ENCODE assay signal across 8 cellular contexts in the genomic region with DNA sequence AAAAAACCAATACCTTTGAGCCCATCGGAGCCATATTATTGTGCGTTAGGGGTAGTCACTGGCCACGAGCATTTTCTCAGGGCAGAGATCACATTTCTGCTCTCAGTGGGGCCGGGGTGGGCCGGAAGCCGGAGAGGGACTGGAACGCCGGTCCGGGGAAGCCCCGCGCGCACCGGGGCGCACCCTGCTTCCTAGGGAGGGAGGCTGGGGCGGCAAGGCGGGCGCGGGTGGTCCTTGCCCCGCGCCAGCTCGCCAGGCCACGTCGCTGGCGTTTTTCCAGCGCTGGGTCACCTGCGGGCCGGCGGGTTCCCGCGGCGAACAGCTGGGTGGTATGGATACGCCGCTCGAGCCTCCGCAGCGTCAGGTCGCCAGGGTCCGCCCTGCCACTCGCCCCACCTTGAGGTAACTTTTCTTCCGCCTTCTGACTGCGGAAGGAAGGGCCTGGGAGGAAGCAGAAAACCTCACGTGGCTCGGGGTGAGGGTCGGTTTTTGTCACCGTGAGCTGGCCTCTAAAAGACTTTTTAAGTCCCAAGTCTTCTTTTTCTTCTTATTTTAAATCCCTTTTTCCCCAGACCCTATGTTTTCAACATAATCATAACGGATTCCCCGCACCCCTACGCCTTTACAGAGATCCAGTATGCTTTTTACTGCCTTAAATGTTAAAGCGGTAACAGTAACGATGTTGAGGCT. TPM values are rescaled to one million over a fixed set of nuclear protein-coding genes. Genes with fewer than 3 reads are reported as not detected.
DNase-seq lines count a peak whose midpoint lies in the region; ATAC-seq and TF ChIP-seq lines count a peak whose summit lies in the region.

No MANE protein-coding gene starts in this region.

- H3K9me3 ChIP-seq in HUES48 (ENCODE audit: control insufficient read depth, insufficient read depth, low read length) = no peaks in the 10 kb centered on the region

- H3K27me3 ChIP-seq in HUES48 (ENCODE audit: control insufficient read depth, insufficient read depth, low read length) = no peaks in the 10 kb centered on the region

- peaks cover 21% of the 10 kb centered on the region for H3K36me3 ChIP-seq in HUES48 (ENCODE audit: control insufficient read depth, insufficient read depth, low read length)

- in situ Hi-C loops in Caki2 (cut with HindIII; ENCODE audit: low pct_unique_long_range_greater_than_20kb, low sequenced_read_pairs) = no loop called here
- in situ Hi-C loops in astrocyte of the spinal cord (cut with HindIII; ENCODE audit: low sequenced_read_pairs) = no loop called here

- DNase-seq in Caki2 (ENCODE audit: low read depth) (peak; percentile 81), T-helper 2 cell (peak; percentile 62 to 91 (median 68)), astrocyte of the spinal cord (ENCODE audit: low read depth, low spot score) (peak; percentile 53), islet precursor cell (peak; percentile 52), inferior parietal cortex (ENCODE audit: extremely low spot score) (no peak)
- DNase-seq in stimulated activated CD4-positive, alpha-beta T cell treated with anti-CD3 and anti-CD28 coated beads, Interleukin-15, amount 100 ng/mL, for 48 hours (ENCODE audit: low read depth in 2 of 2) = peak; percentile 70 to 71

- peak overlapping the region; percentile 25; the same call in 1 of the 2 replicates for H3K4me3 ChIP-seq in HUES48 (ENCODE audit: low read depth, low read length)
- peak overlapping the region; percentile 40 for H3K4me3 ChIP-seq in astrocyte of the spinal cord (ENCODE audit: low read depth, low read length)

- H3K4me1 ChIP-seq in HUES48 (ENCODE audit: control insufficient read depth, insufficient read depth, low read length) = peaks cover 12% of the 10 kb centered on the region

- peak; percentile 3 for TF ChIP-seq CTCF in astrocyte of the spinal cord (IDR thresholded peaks at IDR 0.05; ENCODE audit: low read depth, low read length)

- H3K9ac ChIP-seq in HUES48 (ENCODE audit: low read depth, low read length) = no peak overlapping the region

- no peak overlapping the region for H3K27ac ChIP-seq in HUES48 (ENCODE audit: low read depth, low read length)

- ATAC-seq in GM21367 (IDR thresholded peaks at IDR 0.05; ENCODE audit: unreplicated experiment) = peak; percentile 41

RNA-seq across cellular contexts. Expression of a gene that starts 2.7 kb away (rescaled TPM):
- 12,857 and 13,074 TPM in 2 replicates for total RNA-seq in Caki2 (2014; rRNA removed; shearing (Covaris generic); ENCODE audit: low replicate concordance)
